Comparison of ENCODE assay signal across 15 cellular contexts in the genomic region with DNA sequence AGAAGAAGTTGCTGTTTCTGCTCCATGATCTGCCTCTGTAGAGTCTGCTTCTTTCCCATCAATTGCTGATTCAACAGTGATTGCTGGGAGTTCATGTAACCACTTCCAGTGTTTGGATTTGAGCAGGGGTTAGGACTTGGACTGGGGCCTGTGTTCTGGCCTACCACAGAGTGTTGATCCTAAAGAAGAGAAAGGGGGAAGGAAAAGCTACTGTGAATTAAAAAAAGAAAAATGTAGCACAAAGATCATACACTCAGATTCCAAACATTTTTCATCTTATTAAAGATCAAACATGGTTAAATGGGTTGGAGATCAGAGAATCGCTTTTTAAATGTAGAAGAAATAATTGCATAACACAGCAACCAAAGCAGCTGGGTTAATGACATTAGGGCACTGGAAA.
DNase-seq lines count a peak whose midpoint lies in the region; ATAC-seq and TF ChIP-seq lines count a peak whose summit lies in the region.
"Had no signal": no experiment of that assay in that cellular context is flagged by ENCODE, and none has a peak within 500 bp of the region (broad histone marks: within the 10 kb centered on the region; RNA-seq: fewer than 3 reads in every experiment).

No MANE protein-coding gene starts in this region.

- peaks cover 82% of the 10 kb centered on the region for H3K36me3 Mint-ChIP-seq in CD4-positive, alpha-beta T cell (ENCODE audit: low read depth)

- no peak overlapping the region for H3K4me3 Mint-ChIP-seq in CD4-positive, alpha-beta T cell
- H3K4me3 Mint-ChIP-seq: CD4-positive, alpha-beta memory T cell; stimulated activated effector memory CD8-positive, alpha-beta T cell treated with anti-CD3 and anti-CD28 coated beads, Interleukin-12 subunit alpha, Interleukin-12 subunit beta, amount 100 ng/mL, for 72 hours had no signal

- no peaks in the 10 kb centered on the region for H3K9me3 Mint-ChIP-seq in CD4-positive, alpha-beta T cell
- H3K9me3 Mint-ChIP-seq: CD4-positive, alpha-beta memory T cell; stimulated activated effector memory CD8-positive, alpha-beta T cell treated with anti-CD3 and anti-CD28 coated beads, Interleukin-12 subunit alpha, Interleukin-12 subunit beta, amount 100 ng/mL, for 72 hours had no signal

- POLR2A ChIA-PET in CD4-positive, alpha-beta T cell (lab: Charles Lee): no interaction called here

- no peaks in the 10 kb centered on the region for H3K27me3 Mint-ChIP-seq in CD4-positive, alpha-beta T cell
- H3K27me3 Mint-ChIP-seq: CD4-positive, alpha-beta memory T cell had no signal

- intact Hi-C loops in CD4-positive, alpha-beta T cell (cut with DNase I, micrococcal nuclease): no loop called here

- H3K27ac ChIP-seq in CD4-positive, alpha-beta T cell (ENCODE audit: low read depth, low read length): no peak overlapping the region

- H3K27ac Mint-ChIP-seq in CD4-positive, alpha-beta T cell: no peak overlapping the region
- H3K27ac Mint-ChIP-seq: stimulated activated effector memory CD8-positive, alpha-beta T cell treated with anti-CD3 and anti-CD28 coated beads, Interleukin-12 subunit alpha, Interleukin-12 subunit beta, amount 100 ng/mL, for 72 hours had no signal

- no peak for ATAC-seq in CD4-positive, alpha-beta T cell (ENCODE audit: poor library complexity)
- ATAC-seq: stimulated activated effector memory CD8-positive, alpha-beta T cell treated with anti-CD3 and anti-CD28 coated beads, Interleukin-12 subunit alpha, Interleukin-12 subunit beta, amount 100 ng/mL, for 72 hours had no signal

- peak; percentile 23 for DNase-seq in EL
- DNase-seq in SW480 (ENCODE audit: low spot score): peak; percentile 31
- DNase-seq in iris pigment epithelial cell (ENCODE audit: low read depth): peak; percentile 65
- peak; percentile 65 for DNase-seq in stromal cell of bone marrow (ENCODE audit: low read depth)
- DNase-seq in COR-L47 (lab: John Stamatoyannopoulos, UW): no peak
- DNase-seq in midbrain (lab: John Stamatoyannopoulos, UW): no peak
- no peak for DNase-seq in CD4-positive, alpha-beta T cell
- no peak for DNase-seq in COLO829 (ENCODE audit: low spot score)
- DNase-seq: activated CD8-positive, alpha-beta memory T cell treated with anti-CD3 and anti-CD28 coated beads, Interleukin-2, amount 50 U/mL, for 48 hours; adrenal gland; CD4-positive, alpha-beta memory T cell; GF-D8; NCI-H1048; stimulated activated CD4-positive, alpha-beta T cell treated with anti-CD3 and anti-CD28 coated beads, Interleukin-4, amount 100 ng/mL, for 24 hours had no signal

- H3K9me3 ChIP-seq in CD4-positive, alpha-beta T cell (ENCODE audit: control insufficient read depth, low read length): no peaks in the 10 kb centered on the region
- H3K9me3 ChIP-seq: adrenal gland had no signal

- TF ChIP-seq CTCF in CD4-positive, alpha-beta T cell (IDR thresholded peaks at IDR 0.05): no peak

- H3K27me3 ChIP-seq in CD4-positive, alpha-beta T cell (ENCODE audit: control insufficient read depth, insufficient read depth, low read length): no peaks in the 10 kb centered on the region
- H3K27me3 ChIP-seq: adrenal gland had no signal

- H3K4me1 Mint-ChIP-seq in CD4-positive, alpha-beta T cell (ENCODE audit: low read depth): peaks cover 25% of the 10 kb centered on the region
- H3K4me1 Mint-ChIP-seq: stimulated activated effector memory CD8-positive, alpha-beta T cell treated with anti-CD3 and anti-CD28 coated beads, Interleukin-12 subunit alpha, Interleukin-12 subunit beta, amount 100 ng/mL, for 72 hours had no signal

- CTCF ChIA-PET in CD4-positive, alpha-beta T cell (lab: Charles Lee): no interaction called here

Comparison
In these comparisons a context has a peak if more than half of its experiments do, and no peak if none do; other contexts are left out.
1. DNase-seq: peak in EL (single experiment), SW480 (single experiment), iris pigment epithelial cell (single experiment) and stromal cell of bone marrow (single experiment); none in COR-L47 (single experiment), midbrain (single experiment), CD4-positive, alpha-beta T cell (0 of 10) and COLO829 (single experiment).